In genomic region chr3:41638381-41638780, GRCh38 we compare ENCODE assay signal across 13 cellular contexts.
DNase-seq lines count a peak whose midpoint lies in the region; TF ChIP-seq lines count a peak whose summit lies in the region.
"Had no signal": no experiment of that assay in that cellular context is flagged by ENCODE, and none has a peak within 500 bp of the region (broad histone marks: within the 10 kb centered on the region; RNA-seq: fewer than 3 reads in every experiment).

No MANE protein-coding gene starts in this region.

- H3K9me3 ChIP-seq in adipocyte (ENCODE audit: control insufficient read depth, low read length): no peaks in the 10 kb centered on the region
- H3K9me3 ChIP-seq in MG63: no peaks in the 10 kb centered on the region
- H3K9me3 ChIP-seq in ascending aorta: no peaks in the 10 kb centered on the region

- H3K4me3 ChIP-seq in adipocyte (ENCODE audit: low read length): no peak overlapping the region
- H3K4me3 ChIP-seq in MG63: no peak overlapping the region
- no peak overlapping the region for H3K4me3 ChIP-seq in ascending aorta

- H3K36me3 ChIP-seq in adipocyte (ENCODE audit: control insufficient read depth, insufficient read depth, low read length, severe bottlenecking) (no peaks in the 10 kb centered on the region), MG63 (no peaks in the 10 kb centered on the region), ascending aorta (no peaks in the 10 kb centered on the region)

- no peak for TF ChIP-seq CTCF in ascending aorta (IDR thresholded peaks at IDR 0.05)

- H3K9ac ChIP-seq in adipocyte (ENCODE audit: low read length): no peak overlapping the region

- no peaks in the 10 kb centered on the region for H3K4me1 ChIP-seq in adipocyte (ENCODE audit: control insufficient read depth, insufficient read depth, low read length)
- no peaks in the 10 kb centered on the region for H3K4me1 ChIP-seq in ascending aorta

- intact Hi-C loops in ascending aorta (cut with DNase I): no loop called here

- no peaks in the 10 kb centered on the region for H3K27me3 ChIP-seq in adipocyte (replicated peaks; ENCODE audit: control insufficient read depth, insufficient read depth, low read length)
- no peaks in the 10 kb centered on the region for H3K27me3 ChIP-seq in MG63
- no peaks in the 10 kb centered on the region for H3K27me3 ChIP-seq in ascending aorta

- no peak overlapping the region for H3K27ac ChIP-seq in ascending aorta
- H3K27ac ChIP-seq: C4-2B had no signal

- DNase-seq in NCI-H526 (lab: John Stamatoyannopoulos, UW) (peak; percentile 39 to 40), adipocyte (ENCODE audit: low read depth) (peak; percentile 39), fibroblast of peridontal ligament (ENCODE audit: extremely low read depth) (peak; percentile 76), MG63 (no peak), T-helper 9 cell (no peak), ascending aorta (ENCODE audit: low spot score in 2 of 2) (no peak)
- DNase-seq: ACHN; AML-193; CD4-positive, alpha-beta T cell; DMS153; DMS79; H9 had no signal

Comparison
In these comparisons a context has a peak if more than half of its experiments do, and no peak if none do; other contexts are left out.
1. DNase-seq: peak in NCI-H526 (2 of 2), adipocyte (single experiment) and fibroblast of peridontal ligament (single experiment); none in MG63 (single experiment), T-helper 9 cell (single experiment) and ascending aorta (0 of 2).